In genomic region chr12:96414637-96415036, GRCh38 we compare ENCODE assay signal across 18 cellular contexts.
"Had no signal": no experiment of that assay in that cellular context is flagged by ENCODE, and none has a peak within 500 bp of the region (broad histone marks: within the 10 kb centered on the region; RNA-seq: fewer than 3 reads in every experiment).

No MANE protein-coding gene starts in this region.

- H3K36me3 Mint-ChIP-seq: activated CD8-positive, alpha-beta memory T cell treated with anti-CD3 and anti-CD28 coated beads, Interleukin-2, amount 10 ng/mL, durations not matched to agents 7 days and 5 days; activated naive CD8-positive, alpha-beta T cell treated with anti-CD3 and anti-CD28 coated beads, Interleukin-2, amount 10 ng/mL, durations not matched to agents 7 days and 5 days; stimulated activated naive B cell treated with anti-CD40 and anti-IgM and Interleukin-4, amounts not matched to agents 10 μg/mL and 1 μg/mL and 100 μg/mL, for 72 hours had no signal

- H3K4me3 ChIP-seq: gastrocnemius medialis, heart left ventricle, left lung, sigmoid colon, thoracic aorta, upper lobe of left lung had no signal

- H3K27ac Mint-ChIP-seq: activated CD4-positive, alpha-beta memory T cell treated with anti-CD3 and anti-CD28 coated beads, Interleukin-2, amount 10 ng/mL, durations not matched to agents 7 days and 5 days; activated CD8-positive, alpha-beta memory T cell treated with anti-CD3 and anti-CD28 coated beads, Interleukin-2, amount 10 ng/mL, durations not matched to agents 7 days and 5 days; activated naive CD8-positive, alpha-beta T cell treated with anti-CD3 and anti-CD28 coated beads, Interleukin-2, amount 10 ng/mL, durations not matched to agents 7 days and 5 days; activated T-helper 17 cell treated with anti-CD3 and anti-CD28 coated beads, Interleukin-2, amount 50 U/mL, for 72 hours had no signal

- H3K27me3 Mint-ChIP-seq: activated CD4-positive, alpha-beta memory T cell treated with anti-CD3 and anti-CD28 coated beads, Interleukin-2, amount 10 ng/mL, durations not matched to agents 7 days and 5 days; activated CD8-positive, alpha-beta memory T cell treated with anti-CD3 and anti-CD28 coated beads, Interleukin-2, amount 10 ng/mL, durations not matched to agents 7 days and 5 days; activated naive CD8-positive, alpha-beta T cell treated with anti-CD3 and anti-CD28 coated beads, Interleukin-2, amount 10 ng/mL, durations not matched to agents 7 days and 5 days; activated T-helper 17 cell treated with anti-CD3 and anti-CD28 coated beads, Interleukin-2, amount 50 U/mL, for 72 hours; stimulated activated naive B cell treated with anti-CD40 and anti-IgM and Interleukin-4, amounts not matched to agents 10 μg/mL and 1 μg/mL and 100 μg/mL, for 72 hours had no signal

- H3K27ac ChIP-seq: gastrocnemius medialis, heart left ventricle, left lung, sigmoid colon, thoracic aorta, upper lobe of left lung had no signal

- H3K4me3 Mint-ChIP-seq: activated CD4-positive, alpha-beta memory T cell treated with anti-CD3 and anti-CD28 coated beads, Interleukin-2, amount 10 ng/mL, durations not matched to agents 7 days and 5 days; activated CD8-positive, alpha-beta memory T cell treated with anti-CD3 and anti-CD28 coated beads, Interleukin-2, amount 10 ng/mL, durations not matched to agents 7 days and 5 days; activated naive CD8-positive, alpha-beta T cell treated with anti-CD3 and anti-CD28 coated beads, Interleukin-2, amount 10 ng/mL, durations not matched to agents 7 days and 5 days; activated T-helper 17 cell treated with anti-CD3 and anti-CD28 coated beads, Interleukin-2, amount 50 U/mL, for 72 hours; stimulated activated naive B cell treated with anti-CD40 and anti-IgM and Interleukin-4, amounts not matched to agents 10 μg/mL and 1 μg/mL and 100 μg/mL, for 72 hours had no signal

- H3K9me3 ChIP-seq: gastrocnemius medialis, heart left ventricle, left lung, sigmoid colon, thoracic aorta, upper lobe of left lung had no signal

- ATAC-seq: activated CD8-positive, alpha-beta memory T cell treated with anti-CD3 and anti-CD28 coated beads, Interleukin-2, amount 10 ng/mL, durations not matched to agents 7 days and 5 days; activated T-helper 17 cell treated with anti-CD3 and anti-CD28 coated beads, Interleukin-2, amount 50 U/mL, for 72 hours; gastrocnemius medialis; heart left ventricle; left lung; stimulated activated naive B cell treated with anti-CD40 and anti-IgM and Interleukin-4, amounts not matched to agents 10 μg/mL and 1 μg/mL and 100 μg/mL, for 72 hours had no signal

- H3K4me1 Mint-ChIP-seq: activated T-helper 17 cell treated with anti-CD3 and anti-CD28 coated beads, Interleukin-2, amount 50 U/mL, for 72 hours had no signal

- H3K36me3 ChIP-seq: gastrocnemius medialis, heart left ventricle, left lung, sigmoid colon, thoracic aorta, upper lobe of left lung had no signal

- DNase-seq: activated CD4-positive, alpha-beta memory T cell treated with anti-CD3 and anti-CD28 coated beads, Interleukin-2, amount 10 ng/mL, durations not matched to agents 7 days and 5 days; activated CD4-positive, alpha-beta T cell treated with anti-CD3 and anti-CD28 coated beads for 48 hours; activated CD4-positive, CD25-positive, alpha-beta regulatory T cell; activated CD8-positive, alpha-beta memory T cell treated with anti-CD3 and anti-CD28 coated beads, Interleukin-2, amount 10 ng/mL, durations not matched to agents 7 days and 5 days; activated naive CD4-positive, alpha-beta T cell; activated naive CD8-positive, alpha-beta T cell treated with anti-CD3 and anti-CD28 coated beads, Interleukin-2, amount 10 ng/mL, durations not matched to agents 7 days and 5 days; amygdala; caudate nucleus; gastrocnemius medialis; heart left ventricle; left lung; occipital lobe; posterior cingulate gyrus; sigmoid colon; stimulated activated naive B cell treated with anti-CD40 and anti-IgM and Interleukin-4, amounts not matched to agents 10 μg/mL and 1 μg/mL and 100 μg/mL, for 72 hours; upper lobe of left lung had no signal

- H3K9me3 Mint-ChIP-seq: activated CD4-positive, alpha-beta memory T cell treated with anti-CD3 and anti-CD28 coated beads, Interleukin-2, amount 10 ng/mL, durations not matched to agents 7 days and 5 days; activated T-helper 17 cell treated with anti-CD3 and anti-CD28 coated beads, Interleukin-2, amount 50 U/mL, for 72 hours; stimulated activated naive B cell treated with anti-CD40 and anti-IgM and Interleukin-4, amounts not matched to agents 10 μg/mL and 1 μg/mL and 100 μg/mL, for 72 hours had no signal

- H3K27me3 ChIP-seq: gastrocnemius medialis, heart left ventricle, left lung, sigmoid colon, upper lobe of left lung had no signal
